Comparison of ENCODE assay signal across 27 cellular contexts in genomic region chr15:47846911-47847310, GRCh38.
"Had no signal": no experiment of that assay in that cellular context is flagged by ENCODE, and none has a peak within 500 bp of the region (broad histone marks: within the 10 kb centered on the region; RNA-seq: fewer than 3 reads in every experiment).

No MANE protein-coding gene starts in this region.

- H3K9me3 ChIP-seq: SJCRH30, SK-N-SH had no signal

- H3K27me3 Mint-ChIP-seq: activated CD8-positive, alpha-beta T cell treated with anti-CD3 and anti-CD28 coated beads for 36 hours; IgD-negative memory B cell had no signal

- ATAC-seq: activated CD8-positive, alpha-beta T cell treated with anti-CD3 and anti-CD28 coated beads for 36 hours; activated naive CD4-positive, alpha-beta T cell treated with anti-CD3 and anti-CD28 coated beads, Interleukin-2, amount 50 U/mL, for 72 hours; activated naive CD8-positive, alpha-beta T cell treated with anti-CD3 and anti-CD28 coated beads, Interleukin-2, amount 50 U/mL, for 24 hours; Panc1; Right ventricle myocardium inferior had no signal

- H3K4me2 ChIP-seq: SK-N-SH had no signal

- DNase-seq: activated CD4-positive, CD25-positive, alpha-beta regulatory T cell; activated CD8-positive, alpha-beta memory T cell treated with anti-CD3 and anti-CD28 coated beads, Interleukin-2, amount 50 U/mL, for 4 hours; activated CD8-positive, alpha-beta T cell treated with anti-CD3 and anti-CD28 coated beads for 36 hours; activated effector memory CD4-positive, alpha-beta T cell treated with Interleukin-2 at 50 U/mL for 16 hours; activated naive CD4-positive, alpha-beta T cell treated with Interleukin-2 at 50 U/mL for 16 hours; activated naive CD8-positive, alpha-beta T cell treated with anti-CD3 and anti-CD28 coated beads, Interleukin-2, amount 50 U/mL, for 24 hours; activated T-cell treated with anti-CD3 and anti-CD28 coated beads, Interleukin-2, amount 50 U/mL, for 1 hour; amniotic stem cell; KG1; NCI-H1048; NCI-H1417; NCI-H1930; NCI-H2107; NCI-H2171 treated with DMSO at 0.1 percent for 48 hours; NCI-H226; NCI-H526; NCI-H774; RPMI8226; SJCRH30; SK-N-SH; T-helper 1 cell had no signal

- H3K36me3 Mint-ChIP-seq: activated naive CD4-positive, alpha-beta T cell treated with anti-CD3 and anti-CD28 coated beads, Interleukin-2, amount 50 U/mL, for 72 hours; brain; IgD-negative memory B cell had no signal

- H3K4me1 Mint-ChIP-seq: activated naive CD8-positive, alpha-beta T cell treated with anti-CD3 and anti-CD28 coated beads, Interleukin-2, amount 50 U/mL, for 24 hours; IgD-negative memory B cell had no signal

- H3K9me3 Mint-ChIP-seq: activated CD8-positive, alpha-beta T cell treated with anti-CD3 and anti-CD28 coated beads for 36 hours; IgD-negative memory B cell had no signal

- H3K27me3 ChIP-seq: SJCRH30 had no signal

- H3K9ac ChIP-seq: SK-N-SH had no signal

- H3K27ac ChIP-seq: SJCRH30, VCaP had no signal

- H3K4me1 ChIP-seq: SJCRH30 had no signal

- H3K4me3 Mint-ChIP-seq: activated CD8-positive, alpha-beta T cell treated with anti-CD3 and anti-CD28 coated beads for 36 hours; activated naive CD8-positive, alpha-beta T cell treated with anti-CD3 and anti-CD28 coated beads, Interleukin-2, amount 50 U/mL, for 24 hours; brain; IgD-negative memory B cell had no signal

- H3K4me3 ChIP-seq: SJCRH30 had no signal

- H3K36me3 ChIP-seq: SJCRH30 had no signal

- H3K27ac Mint-ChIP-seq: activated CD8-positive, alpha-beta T cell treated with anti-CD3 and anti-CD28 coated beads for 36 hours; activated naive CD8-positive, alpha-beta T cell treated with anti-CD3 and anti-CD28 coated beads, Interleukin-2, amount 50 U/mL, for 24 hours; IgD-negative memory B cell had no signal
